ENCODE assay signal across 1 cellular context in genomic region chr16:29320274-29320999, GRCh38.
TF ChIP-seq lines count a peak whose summit lies in the region.

No MANE protein-coding gene starts in this region.

TF ChIP-seq in IMR-90, 13 proteins besides CTCF, POLR2A, EP300 and RAD21 (continued from another document):
- TF ChIP-seq ELK1 (IDR thresholded peaks at IDR 0.05; ENCODE audit: borderline replicate concordance, low read depth, low read length) (no peak), CEBPB (IDR thresholded peaks at IDR 0.05; ENCODE audit: low read depth, low read length) (no peak), BHLHE40 (IDR thresholded peaks at IDR 0.05; ENCODE audit: low read depth, low read length) (no peak), MAZ (IDR thresholded peaks at IDR 0.05; ENCODE audit: borderline replicate concordance, low read depth, low read length) (no peak)
TF ChIP-seq in IMR-90: peak in this region for 0.
